Comparison of ENCODE assay signal across 10 cellular contexts in genomic region chr4:149997881-149998421, GRCh38.
A peak's percentile ranks its signal among the peaks of the same experiment; 100 is the strongest.
DNase-seq lines count a peak whose midpoint lies in the region; ATAC-seq and TF ChIP-seq lines count a peak whose summit lies in the region.
"Had no signal": no experiment of that assay in that cellular context is flagged by ENCODE, and none has a peak within 500 bp of the region (broad histone marks: within the 10 kb centered on the region; RNA-seq: fewer than 3 reads in every experiment).

No MANE protein-coding gene starts in this region.

- H3K4me1 ChIP-seq in A673 (ENCODE audit: insufficient read depth, low read length, poor library complexity, severe bottlenecking) = peaks cover 4% of the 10 kb centered on the region

- POLR2A ChIA-PET in A673 (lab: Charles Lee; ENCODE audit: low non-redundant PET) = no interaction called here

- DNase-seq in A673 (ENCODE audit: low spot score) (no peak), MG63 (peak; percentile 1), foreskin fibroblast (peak; percentile 25 to 55), amniotic stem cell (lab: John Stamatoyannopoulos, UW) (no peak), HUDEP-2 (lab: John Stamatoyannopoulos, UW; ENCODE audit: unreplicated experiment in 76 of 76) (no peak), midbrain (lab: John Stamatoyannopoulos, UW) (no peak)
- DNase-seq: Right ventricle myocardium superior had no signal

- H3K4me3 ChIP-seq in A673 (ENCODE audit: low read depth, low read length, poor library complexity, severe bottlenecking) (no peak overlapping the region), MG63 (no peak overlapping the region), foreskin fibroblast (ENCODE audit: low read depth in 1 of 2, low read length in 2 of 2) (no peak overlapping the region)
- H3K4me3 ChIP-seq: dorsolateral prefrontal cortex had no signal

- TF ChIP-seq CTCF in A673 (conservative IDR thresholded peaks at IDR 0.05; ENCODE audit: low read depth, low read length) (no peak), foreskin fibroblast (IDR thresholded peaks at IDR 0.05; ENCODE audit: low read depth, low read length) (no peak)

- no peaks in the 10 kb centered on the region for H3K27me3 ChIP-seq in A673 (replicated peaks; ENCODE audit: insufficient read depth, low read depth, low read length, poor library complexity)
- no peaks in the 10 kb centered on the region for H3K27me3 ChIP-seq in MG63
- H3K27me3 ChIP-seq: dorsolateral prefrontal cortex had no signal

- H3K27ac ChIP-seq in A673 (ENCODE audit: low read depth, low read length, poor library complexity, severe bottlenecking) = peak overlapping the region; percentile 38
- H3K27ac ChIP-seq: dorsolateral prefrontal cortex had no signal

- BruUV-seq in A673 (replicated peaks; lab: Mats Ljungman, UMichigan) = no TSS peak

- ATAC-seq in GM19351 (IDR thresholded peaks at IDR 0.05; ENCODE audit: unreplicated experiment) (peak; percentile 59), GM21381 (IDR thresholded peaks at IDR 0.05; ENCODE audit: unreplicated experiment) (no peak)

- CTCF ChIA-PET in A673 (lab: Charles Lee) = interaction anchor here (0.6 to 1.2 kb wide), 3 partner anchors 211 to 869 kb away, joined by 3 to 5 read pairs (median 3); no protein-coding TSS in a partner anchor

- H3K36me3 ChIP-seq in A673 (ENCODE audit: insufficient read depth, low read length, poor library complexity, severe bottlenecking) (no peaks in the 10 kb centered on the region), MG63 (no peaks in the 10 kb centered on the region)

- intact Hi-C loops in A673 (cut with micrococcal nuclease; ENCODE audit: unreplicated experiment) = loop anchor here (5.0 kb wide), 4 partner anchors 219 to 869 kb away; no protein-coding TSS in a partner anchor

- H3K9me3 ChIP-seq in A673 (ENCODE audit: low read depth, low read length, poor library complexity, severe bottlenecking) (no peaks in the 10 kb centered on the region), MG63 (no peaks in the 10 kb centered on the region)

Comparison
In these comparisons a context has a peak if more than half of its experiments do, and no peak if none do; other contexts are left out.
1. DNase-seq: peak in MG63 (single experiment) and foreskin fibroblast (2 of 2); none in A673 (single experiment), amniotic stem cell (single experiment), HUDEP-2 (0 of 76) and midbrain (single experiment).